ENCODE assay signal across 8 cellular contexts in genomic region chr12:8697476-8698131, GRCh38. TPM values are rescaled to one million over a fixed set of nuclear protein-coding genes. Genes with fewer than 3 reads are reported as not detected.
DNase-seq lines count a peak whose midpoint lies in the region; ATAC-seq lines count a peak whose summit lies in the region.

A gene with protein sequence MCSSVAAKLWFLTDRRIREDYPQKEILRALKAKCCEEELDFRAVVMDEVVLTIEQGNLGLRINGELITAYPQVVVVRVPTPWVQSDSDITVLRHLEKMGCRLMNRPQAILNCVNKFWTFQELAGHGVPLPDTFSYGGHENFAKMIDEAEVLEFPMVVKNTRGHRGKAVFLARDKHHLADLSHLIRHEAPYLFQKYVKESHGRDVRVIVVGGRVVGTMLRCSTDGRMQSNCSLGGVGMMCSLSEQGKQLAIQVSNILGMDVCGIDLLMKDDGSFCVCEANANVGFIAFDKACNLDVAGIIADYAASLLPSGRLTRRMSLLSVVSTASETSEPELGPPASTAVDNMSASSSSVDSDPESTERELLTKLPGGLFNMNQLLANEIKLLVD (plus strand): TSS chr12:8697991. CDS start chr12:8713867, 15,876 bp downstream.

- no peaks in the 10 kb centered on the region for H3K27me3 ChIP-seq in endocrine pancreas (ENCODE audit: control insufficient read depth, insufficient read depth, low read length)
- H3K27me3 ChIP-seq in mesendoderm (ENCODE audit: insufficient read depth, low read length, poor library complexity) = no peaks in the 10 kb centered on the region

- H3K9ac ChIP-seq in endocrine pancreas (ENCODE audit: control insufficient read depth, insufficient read depth, low read length) (peak within 1 kb of the TSS; percentile 99), mesendoderm (ENCODE audit: low read length) (peak within 1 kb of the TSS; percentile 83)

- H3K4ac ChIP-seq in mesendoderm (ENCODE audit: low read depth, low read length) = peak within 1 kb of the TSS; percentile 90

- no peaks in the 10 kb centered on the region for H3K36me3 ChIP-seq in endocrine pancreas (ENCODE audit: control insufficient read depth, insufficient read depth, low read length)
- H3K36me3 ChIP-seq in mesendoderm (ENCODE audit: control insufficient read depth, insufficient read depth, low read length) = no peaks in the 10 kb centered on the region

- H3K36me3 Mint-ChIP-seq in activated CD8-positive, alpha-beta memory T cell treated with anti-CD3 and anti-CD28 coated beads, Interleukin-2, amount 10 ng/mL, durations not matched to agents 7 days and 5 days = no peaks in the 10 kb centered on the region

- no peak within 1 kb of the TSS for H4K8ac ChIP-seq in mesendoderm (ENCODE audit: low read depth, low read length)

- peak; percentile 89 for DNase-seq in AG08396 (ENCODE audit: low spot score)
- DNase-seq in NCI-H748 treated with DMSO at 0.1 percent for 48 hours (lab: John Stamatoyannopoulos, UW) = peak; percentile 26
- peak; percentile 68 for DNase-seq in activated CD8-positive, alpha-beta memory T cell treated with anti-CD3 and anti-CD28 coated beads, Interleukin-2, amount 10 ng/mL, durations not matched to agents 7 days and 5 days
- DNase-seq in mesendoderm = peak; percentile 92
- DNase-seq in stimulated activated CD8-positive, alpha-beta memory T cell treated with anti-CD3 and anti-CD28 coated beads, Interleukin-12 subunit alpha, Interleukin-12 subunit beta, amount 100 ng/mL, for 1 hour (ENCODE audit: low read depth) = peak; percentile 63

- peak within 1 kb of the TSS; percentile 98 for H3K27ac ChIP-seq in mesendoderm (ENCODE audit: low read depth, low read length)

- H2AK5ac ChIP-seq in mesendoderm (ENCODE audit: low read length) = no peak within 1 kb of the TSS

- H3K4me1 ChIP-seq in endocrine pancreas (ENCODE audit: control insufficient read depth, insufficient read depth, low read length) (peaks cover 13% of the 10 kb centered on the region), mesendoderm (ENCODE audit: control insufficient read depth, low read depth, low read length) (peaks cover 2% of the 10 kb centered on the region)

- H3K27me3 Mint-ChIP-seq in activated CD8-positive, alpha-beta memory T cell treated with anti-CD3 and anti-CD28 coated beads, Interleukin-2, amount 10 ng/mL, durations not matched to agents 7 days and 5 days = peaks cover 48% of the 10 kb centered on the region

- WGBS in mesendoderm (ENCODE audit: extremely low coverage, insufficient coverage, low lambda C conversion rate) = no CpG with 5 or more reads among the region's 88 CpGs

- H3K4me3 Mint-ChIP-seq in activated CD8-positive, alpha-beta memory T cell treated with anti-CD3 and anti-CD28 coated beads, Interleukin-2, amount 10 ng/mL, durations not matched to agents 7 days and 5 days = peak within 1 kb of the TSS; percentile 83

- peak; percentile 72 for ATAC-seq in GM19035 (IDR thresholded peaks at IDR 0.05; ENCODE audit: unreplicated experiment)
- ATAC-seq in HG03432 (IDR thresholded peaks at IDR 0.05; ENCODE audit: unreplicated experiment) = peak; percentile 85
- ATAC-seq in activated CD8-positive, alpha-beta memory T cell treated with anti-CD3 and anti-CD28 coated beads, Interleukin-2, amount 10 ng/mL, durations not matched to agents 7 days and 5 days = peak; percentile 90

- peak within 1 kb of the TSS; percentile 94 for H3K4me3 ChIP-seq in endocrine pancreas (ENCODE audit: control insufficient read depth, insufficient read depth, low read length)
- H3K4me3 ChIP-seq in mesendoderm (ENCODE audit: low read length) = peak within 1 kb of the TSS; percentile 87

- no peaks in the 10 kb centered on the region for H3K9me3 Mint-ChIP-seq in activated CD8-positive, alpha-beta memory T cell treated with anti-CD3 and anti-CD28 coated beads, Interleukin-2, amount 10 ng/mL, durations not matched to agents 7 days and 5 days (ENCODE audit: low read depth)

- H3K18ac ChIP-seq in mesendoderm (ENCODE audit: low read length) = peak within 1 kb of the TSS; percentile 91

- peak within 1 kb of the TSS; percentile 22 for H2BK120ac ChIP-seq in mesendoderm (ENCODE audit: low read depth, low read length)

- H3K4me2 ChIP-seq in mesendoderm (ENCODE audit: low read length) = peak within 1 kb of the TSS; percentile 63

- peaks cover 2% of the 10 kb centered on the region for H3K79me1 ChIP-seq in mesendoderm (ENCODE audit: low read length)

- H3K9me3 ChIP-seq in endocrine pancreas (ENCODE audit: control insufficient read depth, low read length) = no peaks in the 10 kb centered on the region

- CTCF ChIA-PET in activated CD8-positive, alpha-beta memory T cell treated with anti-CD3 and anti-CD28 coated beads, Interleukin-2, amount 10 ng/mL, durations not matched to agents 7 days and 5 days (lab: Charles Lee) = no interaction called here

- H3K27ac Mint-ChIP-seq in activated CD8-positive, alpha-beta memory T cell treated with anti-CD3 and anti-CD28 coated beads, Interleukin-2, amount 10 ng/mL, durations not matched to agents 7 days and 5 days = peak within 1 kb of the TSS; percentile 49

- no peak within 1 kb of the TSS for H4K5ac ChIP-seq in mesendoderm (ENCODE audit: low read length)

- no peak within 1 kb of the TSS for H2BK15ac ChIP-seq in mesendoderm (replicated peaks; ENCODE audit: low read depth)

- peak within 1 kb of the TSS; percentile 95 for H3K56ac ChIP-seq in mesendoderm (ENCODE audit: low read length)

- H2BK5ac ChIP-seq in mesendoderm (ENCODE audit: low read length) = peak within 1 kb of the TSS; percentile 95

- H3K79me2 ChIP-seq in mesendoderm (ENCODE audit: control insufficient read depth, insufficient read depth, low read length) = peaks cover 33% of the 10 kb centered on the region

- H3K23ac ChIP-seq in mesendoderm (ENCODE audit: low read length) = peak within 1 kb of the TSS; percentile 53

- peaks cover 12% of the 10 kb centered on the region for H3K4me1 Mint-ChIP-seq in activated CD8-positive, alpha-beta memory T cell treated with anti-CD3 and anti-CD28 coated beads, Interleukin-2, amount 10 ng/mL, durations not matched to agents 7 days and 5 days

RNA-seq across cellular contexts. Expression of the gene that starts here (rescaled TPM):
- total RNA-seq in activated CD8-positive, alpha-beta memory T cell treated with anti-CD3 and anti-CD28 coated beads, Interleukin-2, amount 10 ng/mL, durations not matched to agents 7 days and 5 days = 1 to 10 TPM; 1.1 to 2.1 TPM
- 56.3 TPM for polyA plus RNA-seq in mesendoderm (2013, experiment 1 of 2)
- polyA plus RNA-seq in mesendoderm (2013, experiment 2 of 2) = 55.5 TPM

Comparison
In these comparisons a context has a peak if more than half of its experiments do, and no peak if none do; other contexts are left out.
1. Peak in every context shown above with its lines: DNase-seq, ATAC-seq, H3K4me3 ChIP-seq and H3K27ac ChIP-seq.
2. DNase-seq: peak in every context shown above with its lines; median percentile 92 in mesendoderm; 89 in AG08396; 68 in activated CD8-positive, alpha-beta memory T cell treated with anti-CD3 and anti-CD28 coated beads, Interleukin-2, amount 10 ng/mL, durations not matched to agents 7 days and 5 days; 63 in stimulated activated CD8-positive, alpha-beta memory T cell treated with anti-CD3 and anti-CD28 coated beads, Interleukin-12 subunit alpha, Interleukin-12 subunit beta, amount 100 ng/mL, for 1 hour; 26 in NCI-H748 treated with DMSO at 0.1 percent for 48 hours.